ENCODE assay signal across 8 cellular contexts in genomic region chr16:46621006-46621629, GRCh38. TPM values are rescaled to one million over a fixed set of nuclear protein-coding genes. Genes with fewer than 3 reads are reported as not detected.
DNase-seq lines count a peak whose midpoint lies in the region; ATAC-seq and TF ChIP-seq lines count a peak whose summit lies in the region.

Gene SHCBP1 (minus strand): TSS chr16:46621379. CDS start chr16:46621359, 20 bp downstream.

- TF ChIP-seq POLR2A in GM19193 (IDR thresholded peaks at IDR 0.05; ENCODE audit: extremely low read depth, insufficient read depth, insufficient read length) (peak; percentile 87), right lobe of liver (IDR thresholded peaks at IDR 0.05) (no peak)

- no peak within 1 kb of the TSS for H3K27ac ChIP-seq in right lobe of liver

- 1% methylated on average over 17 of the region's 51 CpGs for WGBS in right lobe of liver (ENCODE audit: insufficient coverage, low coverage, low lambda C conversion rate, missing lambda C conversion rate)

- H3K27me3 ChIP-seq in BJ (ENCODE audit: control insufficient read depth, insufficient read depth, low read length) = no peaks in the 10 kb centered on the region
- no peaks in the 10 kb centered on the region for H3K27me3 ChIP-seq in right lobe of liver

- peak within 1 kb of the TSS; percentile 95 for H3K4me3 ChIP-seq in BJ (ENCODE audit: low read depth, low read length)
- peak within 1 kb of the TSS; percentile 36 to 57 (median 39) for H3K4me3 ChIP-seq in right lobe of liver

- peak; percentile 81 for ATAC-seq in HG03378 (IDR thresholded peaks at IDR 0.05; ENCODE audit: unreplicated experiment)
- ATAC-seq in right lobe of liver = peak; percentile 57 to 70 (median 68)

- POLR2A ChIA-PET in BJ (lab: Charles Lee) = no interaction called here

- peak; percentile 45 for DNase-seq in BJ (ENCODE audit: low read depth)
- DNase-seq in NCI-H510A treated with DMSO at 0.1 percent for 48 hours (lab: John Stamatoyannopoulos, UW) = peak; percentile 77
- peak; percentile 90 for DNase-seq in activated CD4-positive, alpha-beta T cell treated with anti-CD3 and anti-CD28 coated beads for 48 hours
- peak; percentile 93 for DNase-seq in dermis blood vessel endothelial cell
- peak; percentile 64 to 81 (median 76) for DNase-seq in right lobe of liver
- peak; percentile 45 to 58 for DNase-seq in stimulated activated CD4-positive, alpha-beta T cell treated with anti-CD3 and anti-CD28 coated beads, Interleukin-4, amount 100 ng/mL, for 4 hours

- H3K36me3 ChIP-seq in BJ (ENCODE audit: control insufficient read depth, insufficient read depth, low read length) = no peaks in the 10 kb centered on the region; the same call in 1 of the 2 replicates
- H3K36me3 ChIP-seq in right lobe of liver = no peaks in the 10 kb centered on the region

- no peak for TF ChIP-seq CTCF in BJ (IDR thresholded peaks at IDR 0.05; ENCODE audit: insufficient read depth, low read depth, low read length)
- no peak for TF ChIP-seq CTCF in right lobe of liver (IDR thresholded peaks at IDR 0.05)

- H3K9me3 ChIP-seq in right lobe of liver = no peaks in the 10 kb centered on the region

- CTCF ChIA-PET in BJ (lab: Yijun Ruan, JAX) = interaction anchor here (0.5 to 1.2 kb wide), 2 partner anchors 14 to 64 kb away, joined by 3 read pairs; no protein-coding TSS in a partner anchor

- intact Hi-C loops in right lobe of liver (cut with DNase I) = no loop called here

- peaks cover 0 to 8% (median 0%) of the 10 kb centered on the region in 4 donors for H3K4me1 ChIP-seq in right lobe of liver

RNA-seq across cellular contexts. Expression of gene SHCBP1, which starts in this region (rescaled TPM):
- polyA plus RNA-seq in BJ (2011; rRNA removed) = 17.0 and 18.8 TPM in 2 replicates
- 7.1 and 7.4 TPM in 2 replicates for polyA minus RNA-seq in BJ (2011; rRNA and poly(A)+ RNA removed)
- total RNA-seq in dermis blood vessel endothelial cell (9.7 and 41.9 TPM in 2 replicates), right lobe of liver (under 1 TPM in 5 of 6 experiments, not detected in 1; 0.18 to 0.93 (median 0.66) TPM)

Comparison
In these comparisons a context has a peak if more than half of its experiments do, and no peak if none do; other contexts are left out.
1. Peak in DNase-seq, ATAC-seq and H3K4me3 ChIP-seq in right lobe of liver; RNA of the gene not detected or under 1 TPM.